Comparison of ENCODE assay signal across 17 cellular contexts in the genomic region with DNA sequence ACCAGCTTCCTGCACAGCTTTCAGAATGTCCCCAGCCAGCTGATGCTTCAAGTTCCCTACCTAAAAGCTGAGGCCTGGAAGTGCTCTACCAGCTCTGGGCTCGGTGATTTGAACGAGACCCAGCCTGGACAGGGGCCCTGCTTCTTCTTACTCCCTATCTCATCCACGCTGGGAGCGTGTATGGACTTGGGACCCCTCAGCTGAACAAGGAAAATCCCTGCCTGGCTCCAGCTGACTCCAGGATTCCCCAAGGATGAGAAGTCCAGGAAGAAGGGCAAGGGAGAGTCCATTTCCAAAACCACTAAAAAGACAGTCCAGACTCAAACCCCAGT. TPM values are rescaled to one million over a fixed set of nuclear protein-coding genes. Genes with fewer than 3 reads are reported as not detected.
"Had no signal": no experiment of that assay in that cellular context is flagged by ENCODE, and none has a peak within 500 bp of the region (broad histone marks: within the 10 kb centered on the region; RNA-seq: fewer than 3 reads in every experiment).

No MANE protein-coding gene starts in this region.

- ATAC-seq: stimulated activated naive CD8-positive, alpha-beta T cell treated with anti-CD3 and anti-CD28 coated beads, Interleukin-15, Interleukin-2, amounts not matched to agents 100 U/mL and 50 U/mL, for 24 hours; upper lobe of right lung; WTC11 had no signal

- H3K9me3 ChIP-seq: upper lobe of right lung had no signal

- H3K36me3 Mint-ChIP-seq: activated naive CD8-positive, alpha-beta T cell treated with anti-CD3 and anti-CD28 coated beads for 36 hours; WTC11 had no signal

- H3K27ac Mint-ChIP-seq: activated naive CD8-positive, alpha-beta T cell treated with anti-CD3 and anti-CD28 coated beads for 36 hours; nephron progenitor cell; T-helper 1 cell treated with Interleukin-12 subunit alpha and Interleukin-12 subunit beta and Interleukin-4 antibody, amounts not matched to agents 30 μg/mL and 1 μg/mL, for 36 hours; WTC11 had no signal

- H3K9me3 Mint-ChIP-seq: activated naive CD8-positive, alpha-beta T cell treated with anti-CD3 and anti-CD28 coated beads for 36 hours; nephron progenitor cell; T-helper 1 cell treated with Interleukin-12 subunit alpha and Interleukin-12 subunit beta and Interleukin-4 antibody, amounts not matched to agents 30 μg/mL and 1 μg/mL, for 36 hours; WTC11 had no signal

- H3K4me3 Mint-ChIP-seq: activated naive CD8-positive, alpha-beta T cell treated with anti-CD3 and anti-CD28 coated beads for 36 hours; nephron progenitor cell; T-helper 1 cell treated with Interleukin-12 subunit alpha and Interleukin-12 subunit beta and Interleukin-4 antibody, amounts not matched to agents 30 μg/mL and 1 μg/mL, for 36 hours; WTC11 had no signal

- DNase-seq: activated naive CD4-positive, alpha-beta T cell treated with Interleukin-2 at 50 U/mL for 16 hours; activated naive CD8-positive, alpha-beta T cell treated with anti-CD3 and anti-CD28 coated beads for 36 hours; activated T-cell treated with anti-CD3 and anti-CD28 coated beads, Interleukin-2, amount 50 U/mL, for 1 hour; cerebellar nuclear complex; hippocampal formation; kidney glomerular epithelial cell; mesenchymal stem cell; nephron progenitor cell; nucleus accumbens; stimulated activated CD4-positive, alpha-beta T cell treated with anti-CD3 and anti-CD28 coated beads, Interleukin-12 subunit alpha, Interleukin-12 subunit beta, amount 100 ng/mL, for 4 hours; stimulated activated CD4-positive, alpha-beta T cell treated with anti-CD3 and anti-CD28 coated beads, Interleukin-4, amount 100 ng/mL, for 4 hours; stimulated activated naive CD8-positive, alpha-beta T cell treated with anti-CD3 and anti-CD28 coated beads, Interleukin-15, Interleukin-2, amounts not matched to agents 100 U/mL and 50 U/mL, for 24 hours; T1000; upper lobe of right lung had no signal

- H3K27me3 ChIP-seq: upper lobe of right lung had no signal

- H3K36me3 ChIP-seq: upper lobe of right lung had no signal

- H3K4me3 ChIP-seq: upper lobe of right lung had no signal

- H3K4me1 Mint-ChIP-seq: activated naive CD8-positive, alpha-beta T cell treated with anti-CD3 and anti-CD28 coated beads for 36 hours; WTC11 had no signal

- H3K27ac ChIP-seq: upper lobe of right lung had no signal

RNA-seq across cellular contexts. Expression of gene MYL3, which starts 0.6 kb away (rescaled TPM):
- total RNA-seq: activated naive CD8-positive, alpha-beta T cell treated with anti-CD3 and anti-CD28 coated beads for 36 hours; mononuclear cell had no signal

RNA-seq across cellular contexts. Expression of gene PTH1R, which starts 14.9 kb away (rescaled TPM):
- total RNA-seq: activated naive CD8-positive, alpha-beta T cell treated with anti-CD3 and anti-CD28 coated beads for 36 hours; mononuclear cell had no signal
